28 cellular contexts compared by ENCODE assay signal in the genomic region with DNA sequence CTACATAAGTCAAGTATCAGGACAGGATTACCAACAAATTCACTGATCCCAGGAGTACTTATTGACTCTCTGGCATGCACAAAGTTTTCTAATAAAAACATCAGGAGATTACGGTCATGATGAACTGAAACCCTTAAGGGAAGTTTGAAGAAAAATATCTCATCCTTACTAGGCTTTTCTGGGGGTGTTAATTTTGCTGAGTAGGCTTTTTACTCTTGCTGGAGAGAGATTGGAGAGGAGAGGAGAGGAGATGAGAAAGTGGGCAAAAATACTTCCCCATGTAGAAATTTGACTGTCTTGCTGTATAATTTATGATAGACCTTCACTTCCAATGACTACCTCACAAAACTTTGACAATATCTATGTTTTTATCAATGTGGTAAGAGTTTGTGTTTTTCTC. TPM values are rescaled to one million over a fixed set of nuclear protein-coding genes. Genes with fewer than 3 reads are reported as not detected.
DNase-seq lines count a peak whose midpoint lies in the region; ATAC-seq, FAIRE-seq and TF ChIP-seq lines count a peak whose summit lies in the region.
"Had no signal": no experiment of that assay in that cellular context is flagged by ENCODE, and none has a peak within 500 bp of the region (broad histone marks: within the 10 kb centered on the region; RNA-seq: fewer than 3 reads in every experiment).

No MANE protein-coding gene starts in this region.

- H3K27ac Mint-ChIP-seq in nephron = peak overlapping the region; percentile 63 to 83 (median 67)
- H3K27ac Mint-ChIP-seq: CD14-positive monocyte; CD4-positive, alpha-beta memory T cell had no signal

- H3K14ac ChIP-seq in H1 (ENCODE audit: insufficient read length) = no peak overlapping the region

- H4K5ac ChIP-seq in H1 (ENCODE audit: insufficient read length, low read depth, low read length) = no peak overlapping the region

- H3K27ac ChIP-seq in HepG2 (ENCODE audit: extremely low read length, insufficient read depth, low read length) = no peak overlapping the region
- H3K27ac ChIP-seq in right lobe of liver = no peak overlapping the region
- H3K27ac ChIP-seq in H1 (ENCODE audit: low read depth, low read length) = no peak overlapping the region
- no peak overlapping the region for H3K27ac ChIP-seq in smooth muscle cell (ENCODE audit: low read depth)
- H3K27ac ChIP-seq in adrenal gland = no peak overlapping the region
- H3K27ac ChIP-seq: 22Rv1; BLaER1 treated with 17β-estradiol and CSF1 and Interleukin-3, amounts not matched to agents 10 nM and 100 nM had no signal

- peaks cover 34% of the 10 kb centered on the region for H3K4me1 Mint-ChIP-seq in nephron
- no peaks in the 10 kb centered on the region for H3K4me1 Mint-ChIP-seq in activated T-cell treated with anti-CD3 and anti-CD28 coated beads, Interleukin-2, amount 50 U/mL, for 4 hours (ENCODE audit: low read depth)
- H3K4me1 Mint-ChIP-seq: CD14-positive monocyte; CD4-positive, alpha-beta memory T cell had no signal

- no peak for TF ChIP-seq EP300 in HepG2 (IDR thresholded peaks at IDR 0.05; ENCODE audit: low read depth in 2 of 2, low read length in 2 of 2)
- no peak for TF ChIP-seq EP300 in HepG2 (CRISPR knock-in tag; IDR thresholded peaks at IDR 0.05; ENCODE audit: borderline replicate concordance)
- TF ChIP-seq EP300 in H1 (IDR thresholded peaks at IDR 0.05; ENCODE audit: borderline replicate concordance in 1 of 2, low read depth in 2 of 2, low read length in 2 of 2) = no peak

- no peak overlapping the region for H2BK5ac ChIP-seq in H1 (ENCODE audit: low read depth, low read length)

- H4K20me1 ChIP-seq in HepG2 (ENCODE audit: insufficient read depth, low read length) (no peaks in the 10 kb centered on the region), H1 (replicated peaks in 1 of 2; ENCODE audit: control insufficient read depth in 1 of 2, insufficient read depth in 2 of 2, low read length in 2 of 2) (no peaks in the 10 kb centered on the region), smooth muscle cell (ENCODE audit: low read depth) (no peaks in the 10 kb centered on the region)
- H4K20me1 ChIP-seq: BLaER1 treated with 17β-estradiol and CSF1 and Interleukin-3, amounts not matched to agents 10 nM and 100 nM had no signal

- POLR2A ChIA-PET in HepG2 (lab: Yijun Ruan, JAX) = no interaction called here
- POLR2A ChIA-PET in H1 (lab: Charles Lee; ENCODE audit: partially characterized antibody) = no interaction called here

- BruUV-seq in HepG2 (replicated peaks; lab: Mats Ljungman, UMichigan) = no TSS peak

- H3K4me1 ChIP-seq in HepG2 (ENCODE audit: insufficient read depth, low read length) (no peaks in the 10 kb centered on the region), right lobe of liver (no peaks in the 10 kb centered on the region), H1 (replicated peaks in 1 of 4; ENCODE audit: control insufficient read depth in 3 of 4, insufficient read depth in 4 of 4, low read length in 3 of 4) (no peaks in the 10 kb centered on the region), smooth muscle cell (ENCODE audit: low read depth) (no peaks in the 10 kb centered on the region), adrenal gland (replicated peaks in 1 of 2) (no peaks in the 10 kb centered on the region)

- H3K79me2 ChIP-seq in HepG2 (ENCODE audit: insufficient read depth, low read length) (no peaks in the 10 kb centered on the region), H1 (ENCODE audit: control insufficient read depth in 1 of 2, insufficient read depth in 2 of 2, low read length in 2 of 2) (no peaks in the 10 kb centered on the region), smooth muscle cell (ENCODE audit: low read depth) (no peaks in the 10 kb centered on the region)

- no peak overlapping the region for H2BK20ac ChIP-seq in H1 (ENCODE audit: low read length)

- H3K36me3 ChIP-seq in HepG2 (replicated peaks in 1 of 2; ENCODE audit: control insufficient read depth in 1 of 2, insufficient read depth in 2 of 2, low read length in 2 of 2) (no peaks in the 10 kb centered on the region), right lobe of liver (no peaks in the 10 kb centered on the region), H1 (ENCODE audit: control insufficient read depth in 2 of 4, insufficient read depth in 4 of 4, low read length in 3 of 4) (no peaks in the 10 kb centered on the region), smooth muscle cell (ENCODE audit: low read depth) (no peaks in the 10 kb centered on the region), adrenal gland (replicated peaks in 1 of 2) (no peaks in the 10 kb centered on the region)
- H3K36me3 ChIP-seq: BE2C; BLaER1 treated with 17β-estradiol and CSF1 and Interleukin-3, amounts not matched to agents 10 nM and 100 nM had no signal

- no peaks in the 10 kb centered on the region; a peak in 1 of 5 replicates for H3K27me3 ChIP-seq in HepG2 (ENCODE audit: control insufficient read depth in 1 of 2, insufficient read depth in 2 of 2, low read length in 2 of 2)
- H3K27me3 ChIP-seq in right lobe of liver = no peaks in the 10 kb centered on the region
- H3K27me3 ChIP-seq in H1 (replicated peaks in 1 of 4; ENCODE audit: control insufficient read depth in 3 of 4, extremely low read depth in 1 of 4, insufficient read depth in 3 of 4, low read length in 3 of 4) = no peaks in the 10 kb centered on the region
- H3K27me3 ChIP-seq in smooth muscle cell (ENCODE audit: low read depth) = no peaks in the 10 kb centered on the region
- no peaks in the 10 kb centered on the region for H3K27me3 ChIP-seq in adrenal gland
- H3K27me3 ChIP-seq: BE2C; BLaER1 treated with 17β-estradiol and CSF1 and Interleukin-3, amounts not matched to agents 10 nM and 100 nM had no signal

- H3K4me2 ChIP-seq in HepG2 (ENCODE audit: low read depth, low read length) (no peak overlapping the region), H1 (ENCODE audit: insufficient read depth in 1 of 2, low read depth in 2 of 2, low read length in 2 of 2) (no peak overlapping the region), smooth muscle cell (peak overlapping the region; percentile 25)

- H3K79me1 ChIP-seq in H1 (ENCODE audit: low read depth, low read length) = no peaks in the 10 kb centered on the region

- H3K9me3 Mint-ChIP-seq in nephron = peaks cover 7% of the 10 kb centered on the region
- no peaks in the 10 kb centered on the region for H3K9me3 Mint-ChIP-seq in activated T-cell treated with anti-CD3 and anti-CD28 coated beads, Interleukin-2, amount 50 U/mL, for 4 hours

- intact Hi-C loops in HepG2 (cut with micrococcal nuclease; ENCODE audit: unreplicated experiment) = no loop called here
- intact Hi-C loops in right lobe of liver (cut with DNase I) = no loop called here
- intact Hi-C loops in adrenal gland (cut with DNase I) = no loop called here

- no peak overlapping the region for H4K91ac ChIP-seq in H1 (replicated peaks; ENCODE audit: insufficient read length, low read length)

- CTCF ChIA-PET in HepG2 (lab: Yijun Ruan, JAX; ENCODE audit: low intra/inter-chr PET ratio, low total read pairs) (no interaction called here), H1 (lab: Charles Lee; ENCODE audit: partially characterized antibody) (interaction anchor here (3.1 kb wide), 1 partner anchor 90 kb away, joined by 9 read pairs; no protein-coding TSS in a partner anchor)

- H2BK15ac ChIP-seq in H1 (ENCODE audit: low read length) = no peak overlapping the region

- TF ChIP-seq RAD21 in HepG2 (CRISPR knock-in tag; IDR thresholded peaks at IDR 0.05) = no peak
- TF ChIP-seq RAD21 in H1 (IDR thresholded peaks at IDR 0.05 in 1 of 2, conservative IDR thresholded peaks at IDR 0.05 in 1 of 2; ENCODE audit: low read depth in 2 of 2, low read length in 2 of 2) = no peak

- H3K23ac ChIP-seq in H1 (ENCODE audit: insufficient read length) = no peak overlapping the region

- no peak overlapping the region for H2BK12ac ChIP-seq in H1 (ENCODE audit: low read depth, low read length)

- ATAC-seq in HepG2 (no peak), right lobe of liver (no peak)
- ATAC-seq in activated T-cell treated with anti-CD3 and anti-CD28 coated beads, Interleukin-2, amount 50 U/mL, for 4 hours = no peak

- H2AFZ ChIP-seq in HepG2 (ENCODE audit: low read length) (no peak overlapping the region), H1 (ENCODE audit: low read length) (no peak overlapping the region), smooth muscle cell (ENCODE audit: low read depth) (peak overlapping the region; percentile 24)

- no peak overlapping the region for H2BK120ac ChIP-seq in H1 (replicated peaks; ENCODE audit: low read depth, low read length)

- peaks cover 3% of the 10 kb centered on the region for H3K36me3 Mint-ChIP-seq in nephron (ENCODE audit: low read depth)
- no peaks in the 10 kb centered on the region for H3K36me3 Mint-ChIP-seq in activated T-cell treated with anti-CD3 and anti-CD28 coated beads, Interleukin-2, amount 50 U/mL, for 4 hours (ENCODE audit: insufficient read depth)
- H3K36me3 Mint-ChIP-seq: CD14-positive monocyte; CD4-positive, alpha-beta memory T cell had no signal

- FAIRE-seq in HepG2 (lab: Jason Lieb, UNC) = no peak
- no peak for FAIRE-seq in H1 (lab: Jason Lieb, UNC)
- FAIRE-seq: A204.1, GM12891, GM18507 had no signal

- H4K8ac ChIP-seq in H1 (ENCODE audit: extremely low read depth, insufficient read depth, low read length) = no peak overlapping the region

- DNase-seq in HepG2 (ENCODE audit: low spot score) (no peak), right lobe of liver (no peak), H1 (ENCODE audit: low read depth in 1 of 2, low spot score in 2 of 2) (no peak), smooth muscle cell (lab: John Stamatoyannopoulos, UW; ENCODE audit: unreplicated experiment) (no peak), CD1c-positive myeloid dendritic cell (ENCODE audit: extremely low spot score) (no peak), adrenal gland (no peak)
- DNase-seq in activated T-cell treated with anti-CD3 and anti-CD28 coated beads, Interleukin-2, amount 50 U/mL, for 4 hours = no peak
- DNase-seq: ACHN; AML-193; BE2C; Calu3; CD4-positive, alpha-beta memory T cell; COR-L47; DMS53; DMS79 treated with DMSO at 0.1 percent for 48 hours; GF-D8; GOT3; H7; HCEC 1CT had no signal

- no peak overlapping the region for H2AK5ac ChIP-seq in H1 (ENCODE audit: low read depth, low read length)

- WGBS in HepG2 (ENCODE audit: low lambda C conversion rate) = 0% methylated on average over 1 of the region's 1 CpG
- 11% methylated on average over 1 of the region's 1 CpG for WGBS in right lobe of liver (ENCODE audit: insufficient coverage, low coverage, low lambda C conversion rate, missing lambda C conversion rate)
- 96% methylated on average over 1 of the region's 1 CpG; no CpG with 5 or more reads in 1 of the 2 experiments for WGBS in H1 (ENCODE audit: extremely low coverage in 1 of 2, insufficient coverage in 1 of 2, insufficient read length in 1 of 2, insufficient replicate concordance in 2 of 2, low coverage in 1 of 2, low lambda C conversion rate in 2 of 2, missing lambda C conversion rate in 1 of 2), 2 experiments
- WGBS in smooth muscle cell (ENCODE audit: low lambda C conversion rate) = 23% methylated on average over 1 of the region's 1 CpG
- 57 to 76% (median 68%) methylated on average over 1 of the region's 1 CpG for WGBS in adrenal gland, 4 donors

- no peak overlapping the region for H3K4me3 Mint-ChIP-seq in nephron
- H3K4me3 Mint-ChIP-seq in activated T-cell treated with anti-CD3 and anti-CD28 coated beads, Interleukin-2, amount 50 U/mL, for 4 hours = no peak overlapping the region
- H3K4me3 Mint-ChIP-seq: CD14-positive monocyte; CD4-positive, alpha-beta memory T cell had no signal

- H3K56ac ChIP-seq in H1 (replicated peaks; ENCODE audit: insufficient read length, low read depth, low read length) = no peak overlapping the region

- H3K4me3 ChIP-seq in HepG2 (replicated peaks in 1 of 3; ENCODE audit: insufficient read depth in 1 of 3, low read depth in 2 of 3, low read length in 3 of 3) = no peak overlapping the region
- no peak overlapping the region for H3K4me3 ChIP-seq in right lobe of liver
- no peak overlapping the region for H3K4me3 ChIP-seq in H1 (ENCODE audit: extremely low read depth in 1 of 4, insufficient read depth in 2 of 4, low read depth in 3 of 4, low read length in 4 of 4)
- H3K4me3 ChIP-seq in smooth muscle cell = no peak overlapping the region
- H3K4me3 ChIP-seq in adrenal gland = no peak overlapping the region
- H3K4me3 ChIP-seq: BLaER1 treated with 17β-estradiol and CSF1 and Interleukin-3, amounts not matched to agents 10 nM and 100 nM had no signal

- no peaks in the 10 kb centered on the region for H3K23me2 ChIP-seq in H1 (ENCODE audit: low read depth, low read length)

- TF ChIP-seq POLR2A in HepG2 (IDR thresholded peaks at IDR 0.05; ENCODE audit: insufficient read depth in 1 of 2, low read depth in 2 of 2, low read length in 2 of 2) (no peak), right lobe of liver (IDR thresholded peaks at IDR 0.05) (no peak), H1 (IDR thresholded peaks at IDR 0.05; ENCODE audit: control extremely low read depth in 1 of 2, low read depth in 2 of 2, low read length in 2 of 2) (no peak), adrenal gland (IDR thresholded peaks at IDR 0.05) (no peak)

- H3K18ac ChIP-seq in H1 (ENCODE audit: extremely low read depth, low read length) = no peak overlapping the region

- H3K9me3 ChIP-seq in HepG2 (ENCODE audit: low read length) (no peaks in the 10 kb centered on the region), right lobe of liver (no peaks in the 10 kb centered on the region), H1 (ENCODE audit: insufficient read depth in 2 of 2, low read depth in 1 of 2, low read length in 1 of 2) (no peaks in the 10 kb centered on the region), smooth muscle cell (replicated peaks; ENCODE audit: low read depth) (no peaks in the 10 kb centered on the region), adrenal gland (replicated peaks in 1 of 3) (no peaks in the 10 kb centered on the region)
- H3K9me3 ChIP-seq: BE2C had no signal

- in situ Hi-C loops in HepG2 (cut with HindIII; ENCODE audit: extremely low pct_ligation_motif_present, low pct_unique_long_range_greater_than_20kb) = no loop called here

- no peaks in the 10 kb centered on the region for H3F3A ChIP-seq in smooth muscle cell (ENCODE audit: low read depth)

- H3K27me3 Mint-ChIP-seq in nephron (ENCODE audit: low read depth) = peaks cover 4% of the 10 kb centered on the region
- H3K27me3 Mint-ChIP-seq in activated T-cell treated with anti-CD3 and anti-CD28 coated beads, Interleukin-2, amount 50 U/mL, for 4 hours (ENCODE audit: low read depth) = peaks cover 14% of the 10 kb centered on the region

- H3K9ac ChIP-seq in HepG2 (ENCODE audit: insufficient read depth, low read depth, low read length) (no peak overlapping the region), H1 (replicated peaks in 1 of 4; ENCODE audit: extremely low read depth in 1 of 4, low read depth in 3 of 4, low read length in 3 of 4) (no peak overlapping the region), smooth muscle cell (ENCODE audit: low read depth) (no peak overlapping the region)
- H3K9ac ChIP-seq: BLaER1 treated with 17β-estradiol and CSF1 and Interleukin-3, amounts not matched to agents 10 nM and 100 nM had no signal

- no peak for TF ChIP-seq CTCF in HepG2 (CRISPR knock-in tag; IDR thresholded peaks at IDR 0.05)
- TF ChIP-seq CTCF in right lobe of liver (IDR thresholded peaks at IDR 0.05) = no peak
- TF ChIP-seq CTCF in H1 (IDR thresholded peaks at IDR 0.05; ENCODE audit: control extremely low read depth in 1 of 3, insufficient read depth in 1 of 3, low read depth in 1 of 3, low read length in 3 of 3) = no peak
- TF ChIP-seq CTCF in nephron (IDR thresholded peaks at IDR 0.05; ENCODE audit: unreplicated experiment in 3 of 3) = no peak
- no peak for TF ChIP-seq CTCF in smooth muscle cell (IDR thresholded peaks at IDR 0.05; ENCODE audit: borderline replicate concordance, insufficient read depth, poor library complexity, severe bottlenecking)
- no peak for TF ChIP-seq CTCF in adrenal gland (IDR thresholded peaks at IDR 0.05)

- H3K4ac ChIP-seq in H1 (replicated peaks; ENCODE audit: insufficient read length, low read depth, low read length) = no peak overlapping the region

RNA-seq across cellular contexts. Expression of gene SLC24A5, which starts 43.0 kb away (rescaled TPM):
- not detected in 2 replicates for total RNA-seq in HepG2 (2016; rRNA removed; fragmentation: Illumina TruSeq; extraction: Trizol)
- not detected in 2 replicates for total RNA-seq in HepG2 (2016; cell fraction: cytosol; rRNA removed; fragmentation: Illumina TruSeq; extraction: Trizol; ENCODE audit: low read depth)
- total RNA-seq in HepG2 (2016; cell fraction: insoluble cytoplasmic fraction; rRNA removed; fragmentation: Illumina TruSeq; extraction: Trizol) = not detected in 2 replicates
- total RNA-seq in HepG2 (2016; cell fraction: membrane; rRNA removed; fragmentation: Illumina TruSeq; extraction: Trizol) = not detected in 2 replicates
- total RNA-seq in HepG2 (2016; cell fraction: nucleus; rRNA removed; fragmentation: Illumina TruSeq; extraction: Trizol) = not detected in 2 replicates
- not detected in 2 replicates for polyA plus RNA-seq in HepG2 (2011; rRNA removed)
- polyA plus RNA-seq in HepG2 (2011; cell fraction: cytosol; rRNA removed) = not detected in 2 replicates
- not detected in 2 replicates for polyA plus RNA-seq in HepG2 (2011; cell fraction: nucleus; rRNA removed)
- not detected in 2 replicates for polyA plus RNA-seq in HepG2 (2012)
- not detected in 2 replicates for polyA plus RNA-seq in HepG2 (2016; cell fraction: cytosol; fragmentation: Illumina TruSeq; extraction: Trizol; ENCODE audit: low read depth)
- polyA plus RNA-seq in HepG2 (2016; cell fraction: insoluble cytoplasmic fraction; fragmentation: Illumina TruSeq; extraction: Trizol; ENCODE audit: low read depth) = not detected in 2 replicates
- not detected in 2 replicates for polyA plus RNA-seq in HepG2 (2016; cell fraction: membrane; fragmentation: Illumina TruSeq; extraction: Trizol; ENCODE audit: low read depth)
- not detected in 2 replicates for polyA plus RNA-seq in HepG2 (2016; cell fraction: nucleus; fragmentation: Illumina TruSeq; extraction: Trizol; ENCODE audit: insufficient read depth, low read depth)
- not detected in 2 replicates for polyA minus RNA-seq in HepG2 (2011; rRNA and poly(A)+ RNA removed; ENCODE audit: low replicate concordance)
- not detected in 2 replicates for polyA minus RNA-seq in HepG2 (2011; cell fraction: cytosol; rRNA and poly(A)+ RNA removed)
- polyA minus RNA-seq in HepG2 (2011; cell fraction: nucleus; rRNA and poly(A)+ RNA removed) = 0.37 TPM in 1 of 2 replicates, not detected in the other
- total RNA-seq in right lobe of liver = not detected
- not detected in 2 replicates for total RNA-seq in H1 (2021; fragmentation: NEBNext Ultra II Directional; extraction: Animal tissue kit (Norgen Biotek cat#: 25700))
- polyA plus RNA-seq in H1 (2011; rRNA removed) = not detected in 2 replicates
- not detected for polyA plus RNA-seq in H1 (2011; cell fraction: cytosol; rRNA removed)
- polyA plus RNA-seq in H1 (2011; cell fraction: nucleus; rRNA removed) = not detected
- not detected in 4 replicates for polyA plus RNA-seq in H1 (2012, experiment 1 of 2)
- not detected for polyA plus RNA-seq in H1 (2012, experiment 2 of 2)
- polyA plus RNA-seq in H1 (2013, experiment 1 of 2) = not detected
- polyA plus RNA-seq in H1 (2013, experiment 2 of 2) = 0.02 TPM
- polyA minus RNA-seq in H1 (2011; rRNA and poly(A)+ RNA removed) = not detected in 2 replicates
- polyA minus RNA-seq in H1 (2011; cell fraction: cytosol; rRNA and poly(A)+ RNA removed) = not detected
- not detected for polyA minus RNA-seq in H1 (2011; cell fraction: nucleus; rRNA and poly(A)+ RNA removed)
- not detected in 2 replicates for total RNA-seq in smooth muscle cell
- polyA plus RNA-seq in smooth muscle cell = not detected in 2 replicates
- not detected for total RNA-seq in activated T-cell treated with anti-CD3 and anti-CD28 coated beads, Interleukin-2, amount 50 U/mL, for 4 hours
- total RNA-seq in adrenal gland = not detected
- polyA plus RNA-seq in adrenal gland = under 1 TPM in 1 of 3 donors, not detected in 2; 0.34 TPM
- total RNA-seq: Calu3; CD4-positive, alpha-beta memory T cell; Daoy; G401 had no signal
- polyA plus RNA-seq: CD14-positive monocyte; CD4-positive, alpha-beta memory T cell had no signal

Comparison
In these comparisons a context has a peak if more than half of its experiments do, and no peak if none do; other contexts are left out.
1. Of the 41 proteins assayed by ChIP-seq in both HepG2 and H1: peak only in HepG2: none; only in H1: none; in both: MAFK; in neither: 40.